ENCODE assay signal across 16 cellular contexts in the genomic region with DNA sequence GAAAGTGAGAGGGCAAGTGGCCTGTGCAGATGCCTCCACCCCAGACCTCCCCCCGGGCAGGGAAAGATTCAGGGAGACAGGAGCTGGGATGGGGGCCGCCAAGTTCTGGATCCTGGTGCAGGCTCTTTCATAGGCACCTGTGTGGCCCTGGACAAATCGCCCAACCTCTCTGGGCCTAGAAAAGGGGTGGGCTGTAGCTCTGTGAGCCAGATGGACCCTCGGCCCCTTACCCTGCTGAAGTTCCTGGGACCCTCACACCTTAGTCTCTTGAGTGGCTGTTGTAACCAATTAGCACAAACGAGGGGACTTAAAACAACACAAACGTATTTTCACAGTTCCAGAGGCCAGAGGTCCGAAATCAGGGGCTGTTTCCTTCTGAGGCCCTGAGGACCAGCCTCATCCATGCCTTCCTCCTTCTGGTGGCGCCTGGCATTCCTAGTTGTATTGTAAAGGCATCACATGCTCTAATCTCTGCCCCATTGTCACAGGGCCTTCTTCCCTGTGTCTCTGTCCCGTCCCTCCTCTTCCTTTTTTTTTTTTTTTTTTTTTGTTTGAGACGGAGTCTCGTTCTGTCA.
A peak's percentile ranks its signal among the peaks of the same experiment; 100 is the strongest.
DNase-seq lines count a peak whose midpoint lies in the region; ATAC-seq and TF ChIP-seq lines count a peak whose summit lies in the region.
"Had no signal": no experiment of that assay in that cellular context is flagged by ENCODE, and none has a peak within 500 bp of the region (broad histone marks: within the 10 kb centered on the region; RNA-seq: fewer than 3 reads in every experiment).

No MANE protein-coding gene starts in this region.

- H3K79me2 ChIP-seq in neural progenitor cell (ENCODE audit: low read depth): no peaks in the 10 kb centered on the region

- intact Hi-C loops in CD4-positive, alpha-beta T cell (cut with DNase I, micrococcal nuclease): no loop called here

- no peaks in the 10 kb centered on the region for H3K27me3 Mint-ChIP-seq in CD4-positive, alpha-beta T cell
- no peaks in the 10 kb centered on the region for H3K27me3 Mint-ChIP-seq in activated T-helper 17 cell treated with anti-CD3 and anti-CD28 coated beads, Interleukin-2, amount 50 U/mL, for 72 hours
- H3K27me3 Mint-ChIP-seq in neural progenitor cell (ENCODE audit: insufficient read depth, low read depth): peaks cover 2% of the 10 kb centered on the region

- no peaks in the 10 kb centered on the region for H3K9me3 Mint-ChIP-seq in CD4-positive, alpha-beta T cell
- H3K9me3 Mint-ChIP-seq in activated T-helper 17 cell treated with anti-CD3 and anti-CD28 coated beads, Interleukin-2, amount 50 U/mL, for 72 hours: no peaks in the 10 kb centered on the region
- no peaks in the 10 kb centered on the region for H3K9me3 Mint-ChIP-seq in neural progenitor cell
- H3K9me3 Mint-ChIP-seq: T-helper 1 cell treated with Interleukin-12 subunit alpha and Interleukin-12 subunit beta and Interleukin-4 antibody, amounts not matched to agents 30 μg/mL and 1 μg/mL, for 36 hours had no signal

- no peak overlapping the region for H3K4me3 Mint-ChIP-seq in CD4-positive, alpha-beta T cell
- no peak overlapping the region for H3K4me3 Mint-ChIP-seq in activated T-helper 17 cell treated with anti-CD3 and anti-CD28 coated beads, Interleukin-2, amount 50 U/mL, for 72 hours
- H3K4me3 Mint-ChIP-seq in neural progenitor cell: no peak overlapping the region
- H3K4me3 Mint-ChIP-seq: T-helper 1 cell treated with Interleukin-12 subunit alpha and Interleukin-12 subunit beta and Interleukin-4 antibody, amounts not matched to agents 30 μg/mL and 1 μg/mL, for 36 hours had no signal

- ATAC-seq in CD4-positive, alpha-beta T cell (ENCODE audit: poor library complexity): no peak
- no peak for ATAC-seq in activated T-helper 17 cell treated with anti-CD3 and anti-CD28 coated beads, Interleukin-2, amount 50 U/mL, for 72 hours (replicated peaks)
- no peak for ATAC-seq in HG02588 (IDR thresholded peaks at IDR 0.05; ENCODE audit: unreplicated experiment)
- no peak for ATAC-seq in stimulated activated naive CD8-positive, alpha-beta T cell treated with anti-CD3 and anti-CD28 coated beads, Interleukin-15, Interleukin-2, amounts not matched to agents 100 U/mL and 50 U/mL, for 24 hours

- no peak for TF ChIP-seq CTCF in CD4-positive, alpha-beta T cell (IDR thresholded peaks at IDR 0.05)
- TF ChIP-seq CTCF in neural progenitor cell (IDR thresholded peaks at IDR 0.05): no peak

- no peaks in the 10 kb centered on the region for H3K27me3 ChIP-seq in CD4-positive, alpha-beta T cell (ENCODE audit: control insufficient read depth, insufficient read depth, low read length)
- no peaks in the 10 kb centered on the region for H3K27me3 ChIP-seq in neural progenitor cell

- H3K9me3 ChIP-seq in CD4-positive, alpha-beta T cell (ENCODE audit: control insufficient read depth, low read length): no peaks in the 10 kb centered on the region
- no peaks in the 10 kb centered on the region for H3K9me3 ChIP-seq in neural progenitor cell (ENCODE audit: low read depth)
- H3K9me3 ChIP-seq: thoracic aorta had no signal

- H2AFZ ChIP-seq in neural progenitor cell (replicated peaks): no peak overlapping the region

- no peak overlapping the region for H3K4me3 ChIP-seq in neural progenitor cell
- H3K4me3 ChIP-seq: thoracic aorta had no signal

- peaks cover 7% of the 10 kb centered on the region for H3K4me1 Mint-ChIP-seq in CD4-positive, alpha-beta T cell (ENCODE audit: low read depth)
- no peaks in the 10 kb centered on the region for H3K4me1 Mint-ChIP-seq in activated T-helper 17 cell treated with anti-CD3 and anti-CD28 coated beads, Interleukin-2, amount 50 U/mL, for 72 hours
- H3K4me1 Mint-ChIP-seq in neural progenitor cell: peaks cover 3% of the 10 kb centered on the region

- peaks cover 71% of the 10 kb centered on the region for H3K36me3 Mint-ChIP-seq in CD4-positive, alpha-beta T cell (ENCODE audit: low read depth)
- H3K36me3 Mint-ChIP-seq in activated T-helper 17 cell treated with anti-CD3 and anti-CD28 coated beads, Interleukin-2, amount 50 U/mL, for 72 hours (ENCODE audit: low read depth): peaks cover 90% of the 10 kb centered on the region
- H3K36me3 Mint-ChIP-seq in neural progenitor cell: peaks cover 4% of the 10 kb centered on the region

- H3K4me2 ChIP-seq in neural progenitor cell: no peak overlapping the region

- peaks cover 25% of the 10 kb centered on the region for H4K20me1 ChIP-seq in neural progenitor cell (ENCODE audit: low read depth)

- POLR2A ChIA-PET in CD4-positive, alpha-beta T cell (lab: Charles Lee): interaction anchor here (0.9 to 3.0 kb wide), 5 partner anchors 58 to 162 kb away, joined by 3 to 13 read pairs (median 3); no protein-coding TSS in a partner anchor

- H3F3A ChIP-seq in neural progenitor cell (ENCODE audit: low read depth): peaks cover 20% of the 10 kb centered on the region

- no peak overlapping the region for H3K9ac ChIP-seq in neural progenitor cell

- CTCF ChIA-PET in CD4-positive, alpha-beta T cell (lab: Charles Lee): interaction anchor here (1.9 to 3.2 kb wide), 2 partner anchors 63 to 93 kb away, joined by 6 to 14 read pairs; no protein-coding TSS in a partner anchor

- DNase-seq in DMS53 (lab: John Stamatoyannopoulos, UW): peak; percentile 12
- no peak for DNase-seq in DMS53 treated with DMSO at 0.1 percent for 48 hours (lab: John Stamatoyannopoulos, UW; ENCODE audit: unreplicated experiment)
- no peak for DNase-seq in CD4-positive, alpha-beta T cell
- peak; percentile 59 for DNase-seq in neural progenitor cell (ENCODE audit: low spot score)
- no peak for DNase-seq in stimulated activated naive CD8-positive, alpha-beta T cell treated with anti-CD3 and anti-CD28 coated beads, Interleukin-15, Interleukin-2, amounts not matched to agents 100 U/mL and 50 U/mL, for 24 hours
- no peak for DNase-seq in activated CD4-positive, alpha-beta T cell treated with anti-CD3 and anti-CD28 coated beads, Interleukin-2, amount 50 U/mL, for 1 hour
- DNase-seq: anterior cingulate cortex; DMS 273 treated with DMSO at 0.1 percent for 48 hours; foreskin fibroblast; NCI-H2081; NK-92 treated with Interleukin-12 subunit alpha and Interleukin-12 subunit beta, amount 100 ng/mL, for 24 hours had no signal

- H3K4me1 ChIP-seq in neural progenitor cell: peaks cover 4% of the 10 kb centered on the region

- no peaks in the 10 kb centered on the region for H3K36me3 ChIP-seq in neural progenitor cell

- no peak overlapping the region for H3K27ac ChIP-seq in CD4-positive, alpha-beta T cell (ENCODE audit: low read depth, low read length)
- H3K27ac ChIP-seq in neural progenitor cell: peak overlapping the region; percentile 25
- H3K27ac ChIP-seq: 22Rv1, thoracic aorta had no signal

- H3K27ac Mint-ChIP-seq in CD4-positive, alpha-beta T cell: peak overlapping the region; percentile 65
- peak overlapping the region; percentile 30 for H3K27ac Mint-ChIP-seq in activated T-helper 17 cell treated with anti-CD3 and anti-CD28 coated beads, Interleukin-2, amount 50 U/mL, for 72 hours
- H3K27ac Mint-ChIP-seq in neural progenitor cell: no peak overlapping the region

Comparison
In these comparisons a context has a peak if more than half of its experiments do, and no peak if none do; other contexts are left out.
1. DNase-seq: peak in DMS53 (single experiment) and neural progenitor cell (single experiment); none in DMS53 treated with DMSO at 0.1 percent for 48 hours (single experiment), CD4-positive, alpha-beta T cell (0 of 10), stimulated activated naive CD8-positive, alpha-beta T cell treated with anti-CD3 and anti-CD28 coated beads, Interleukin-15, Interleukin-2, amounts not matched to agents 100 U/mL and 50 U/mL, for 24 hours (single experiment) and activated CD4-positive, alpha-beta T cell treated with anti-CD3 and anti-CD28 coated beads, Interleukin-2, amount 50 U/mL, for 1 hour (single experiment).